8 cellular contexts compared by ENCODE assay signal in genomic region chr19:47447470-47448359, GRCh38. TPM values are rescaled to one million over a fixed set of nuclear protein-coding genes. Genes with fewer than 3 reads are reported as not detected.
DNase-seq lines count a peak whose midpoint lies in the region; ATAC-seq and TF ChIP-seq lines count a peak whose summit lies in the region.

No MANE protein-coding gene starts in this region.

- peak; percentile 65 for DNase-seq in Caki2 (ENCODE audit: low read depth)
- peak; percentile 93 to 95 for DNase-seq in NCI-H187 (lab: John Stamatoyannopoulos, UW)
- peak; percentile 49 for DNase-seq in activated T-cell treated with anti-CD3 and anti-CD28 coated beads for 24 hours (ENCODE audit: low read depth)
- DNase-seq in esophagus muscularis mucosa (ENCODE audit: extremely low spot score): no peak

- H3K4me3 ChIP-seq in esophagus muscularis mucosa (peak overlapping the region; percentile 23 to 39 (median 26)), neural cell (ENCODE audit: low read length) (peak overlapping the region; percentile 43)

- peaks cover 0 to 75% (median 25%) of the 10 kb centered on the region in 4 donors for H3K27me3 ChIP-seq in esophagus muscularis mucosa
- H3K27me3 ChIP-seq in neural cell (ENCODE audit: insufficient read depth, low read depth, low read length): peaks cover 5% of the 10 kb centered on the region

- WGBS in esophagus muscularis mucosa: 15% methylated on average over 32 of the region's 95 CpGs

- intact Hi-C loops in esophagus muscularis mucosa (cut with DNase I): no loop called here

- H3K9ac ChIP-seq in neural cell (ENCODE audit: low read length): no peak overlapping the region

- peaks cover 10 to 29% (median 27%) of the 10 kb centered on the region in 4 donors for H3K4me1 ChIP-seq in esophagus muscularis mucosa

- H3K9me3 ChIP-seq in esophagus muscularis mucosa (no peaks in the 10 kb centered on the region), neural cell (ENCODE audit: low read length) (no peaks in the 10 kb centered on the region)

- H3K36me3 ChIP-seq in esophagus muscularis mucosa (peaks cover 0 to 5% (median 0%) of the 10 kb centered on the region in 4 donors), neural cell (ENCODE audit: insufficient read depth, low read length) (no peaks in the 10 kb centered on the region)

- no peaks in the 10 kb centered on the region for H3K79me2 ChIP-seq in neural cell (replicated peaks; ENCODE audit: insufficient read depth, low read length)

- no peak for TF ChIP-seq RAD21 in neural cell (conservative IDR thresholded peaks at IDR 0.05)

- H3F3A ChIP-seq in neural cell (ENCODE audit: insufficient read depth, low read length, poor library complexity, severe bottlenecking): no peaks in the 10 kb centered on the region

- no peak for TF ChIP-seq POLR2A in esophagus muscularis mucosa (IDR thresholded peaks at IDR 0.05; ENCODE audit: low read depth)

- ATAC-seq in HG03457 (IDR thresholded peaks at IDR 0.05; ENCODE audit: unreplicated experiment) (no peak), HG03342 (IDR thresholded peaks at IDR 0.05; ENCODE audit: unreplicated experiment) (no peak), HG03045 (IDR thresholded peaks at IDR 0.05; ENCODE audit: unreplicated experiment) (no peak)

- H2AFZ ChIP-seq in neural cell (ENCODE audit: low read depth, low read length): no peak overlapping the region

- no peaks in the 10 kb centered on the region for H4K20me1 ChIP-seq in neural cell (ENCODE audit: insufficient read depth)

- no peaks in the 10 kb centered on the region for H3K9me2 ChIP-seq in neural cell (ENCODE audit: insufficient read depth, low read length)

- H3K4me2 ChIP-seq in neural cell (ENCODE audit: low read length): no peak overlapping the region

- in situ Hi-C loops in Caki2 (cut with HindIII; ENCODE audit: low pct_unique_long_range_greater_than_20kb, low sequenced_read_pairs): no loop called here

- no peak overlapping the region for H3K27ac ChIP-seq in esophagus muscularis mucosa (replicated peaks in 1 of 4)
- no peak overlapping the region for H3K27ac ChIP-seq in neural cell (ENCODE audit: low read length)

- no peak for TF ChIP-seq CTCF in esophagus muscularis mucosa (IDR thresholded peaks at IDR 0.05)
- TF ChIP-seq CTCF in neural cell (IDR thresholded peaks at IDR 0.05; ENCODE audit: poor library complexity, severe bottlenecking): no peak

- no peak for TF ChIP-seq EP300 in esophagus muscularis mucosa (IDR thresholded peaks at IDR 0.05)
- no peak for TF ChIP-seq EP300 in neural cell (conservative IDR thresholded peaks at IDR 0.05; ENCODE audit: poor library complexity, severe bottlenecking)

TF ChIP-seq in neural cell, 6 proteins besides CTCF, POLR2A, EP300 and RAD21:
- TF ChIP-seq POLR2AphosphoS5 (IDR thresholded peaks at IDR 0.05): no peak
- no peak for TF ChIP-seq EZH2 (IDR thresholded peaks at IDR 0.05; ENCODE audit: borderline replicate concordance, insufficient read depth, low read length, poor library complexity, severe bottlenecking)
- TF ChIP-seq REST (IDR thresholded peaks at IDR 0.05; ENCODE audit: borderline replicate concordance): no peak
- TF ChIP-seq SMC3 (conservative IDR thresholded peaks at IDR 0.05; ENCODE audit: poor library complexity): no peak
- no peak for TF ChIP-seq TAF1 (IDR thresholded peaks at IDR 0.05; ENCODE audit: low read depth)
- peak; percentile 35 for TF ChIP-seq MXI1 (conservative IDR thresholded peaks at IDR 0.05; ENCODE audit: poor library complexity, severe bottlenecking)

RNA-seq across cellular contexts. Expression of gene SLC8A2, which starts 24.0 kb away (rescaled TPM):
- total RNA-seq in Caki2 (2014; rRNA removed; shearing (Covaris generic); ENCODE audit: low replicate concordance): not detected in 2 replicates
- total RNA-seq in esophagus muscularis mucosa: 10 to 100 TPM in 2 of 4 donors, 1 to 10 TPM in 2; 6.2 to 18.7 (median 10.4) TPM
- 14.1 and 18.3 TPM in 2 replicates for polyA plus RNA-seq in neural cell
- polyA minus RNA-seq in neural cell: 35.7 and 51.1 TPM in 2 replicates

RNA-seq across cellular contexts. Expression of gene MEIS3, which starts 28.4 kb away (rescaled TPM):
- 41.7 and 44.4 TPM in 2 replicates for total RNA-seq in Caki2 (2014; rRNA removed; shearing (Covaris generic); ENCODE audit: low replicate concordance)
- 10 to 100 TPM; 22.8 to 33.2 (median 30.7) TPM for total RNA-seq in esophagus muscularis mucosa
- polyA plus RNA-seq in neural cell: 357 and 379 TPM in 2 replicates
- 171 and 197 TPM in 2 replicates for polyA minus RNA-seq in neural cell

RNA-seq across cellular contexts. Expression of gene KPTN, which starts 36.3 kb away (rescaled TPM):
- 4.7 and 4.8 TPM in 2 replicates for total RNA-seq in Caki2 (2014; rRNA removed; shearing (Covaris generic); ENCODE audit: low replicate concordance)
- 1 to 10 TPM; 2.3 to 9.4 (median 5.2) TPM for total RNA-seq in esophagus muscularis mucosa
- polyA plus RNA-seq in neural cell: 23.8 and 30.8 TPM in 2 replicates
- 10.5 and 11.0 TPM in 2 replicates for polyA minus RNA-seq in neural cell
